In genomic region chr1:119531606-119532323, GRCh38 we compare ENCODE assay signal across 17 cellular contexts. TPM values are rescaled to one million over a fixed set of nuclear protein-coding genes. Genes with fewer than 3 reads are reported as not detected.
"Had no signal": no experiment of that assay in that cellular context is flagged by ENCODE, and none has a peak within 500 bp of the region (broad histone marks: within the 10 kb centered on the region; RNA-seq: fewer than 3 reads in every experiment).

No MANE protein-coding gene starts in this region.

- FAIRE-seq: colon, endometrium, keratinocyte had no signal

- DNase-seq: activated CD4-positive, CD25-positive, alpha-beta regulatory T cell treated with anti-CD3 and anti-CD28 coated beads, Interleukin-2, amount 50 U/mL, for 72 hours; activated naive CD4-positive, alpha-beta T cell treated with Interleukin-2 at 50 U/mL for 16 hours; aorta; hippocampal formation; left ventricle myocardium superior; mesendoderm; natural killer cell; stimulated activated CD4-positive, alpha-beta T cell treated with anti-CD3 and anti-CD28 coated beads, Interleukin-2, amount 100 ng/mL, for 48 hours had no signal

- H3K4me3 ChIP-seq: tibial nerve had no signal

- H3K79me2 ChIP-seq: parathyroid adenoma had no signal

- H3K4me1 ChIP-seq: parathyroid adenoma, tibial nerve had no signal

- H2AFZ ChIP-seq: parathyroid adenoma had no signal

- ATAC-seq: activated T-helper 17 cell treated with anti-CD3 and anti-CD28 coated beads, Interleukin-2, amount 50 U/mL, for 72 hours; left ventricle myocardium superior; natural killer cell; stimulated activated memory B cell treated with anti-CD40 and anti-IgM and Interleukin-4, amounts not matched to agents 10 μg/mL and 1 μg/mL and 100 μg/mL, for 72 hours had no signal

- H3K27me3 ChIP-seq: tibial nerve had no signal

- H3K9ac ChIP-seq: parathyroid adenoma had no signal

- H3K36me3 ChIP-seq: neutrophil, tibial nerve had no signal

- H3K27ac ChIP-seq: neutrophil, parathyroid adenoma, tibial nerve had no signal

- H3K9me3 ChIP-seq: neutrophil had no signal

RNA-seq across cellular contexts. Expression of gene HSD3B1, which starts 24.8 kb away (rescaled TPM):
- total RNA-seq: activated T-helper 17 cell treated with anti-CD3 and anti-CD28 coated beads, Interleukin-2, amount 50 U/mL, for 72 hours; aorta; left ventricle myocardium superior; natural killer cell; tibial nerve had no signal
- polyA plus RNA-seq: aorta, esophagus had no signal
